In the genomic region with DNA sequence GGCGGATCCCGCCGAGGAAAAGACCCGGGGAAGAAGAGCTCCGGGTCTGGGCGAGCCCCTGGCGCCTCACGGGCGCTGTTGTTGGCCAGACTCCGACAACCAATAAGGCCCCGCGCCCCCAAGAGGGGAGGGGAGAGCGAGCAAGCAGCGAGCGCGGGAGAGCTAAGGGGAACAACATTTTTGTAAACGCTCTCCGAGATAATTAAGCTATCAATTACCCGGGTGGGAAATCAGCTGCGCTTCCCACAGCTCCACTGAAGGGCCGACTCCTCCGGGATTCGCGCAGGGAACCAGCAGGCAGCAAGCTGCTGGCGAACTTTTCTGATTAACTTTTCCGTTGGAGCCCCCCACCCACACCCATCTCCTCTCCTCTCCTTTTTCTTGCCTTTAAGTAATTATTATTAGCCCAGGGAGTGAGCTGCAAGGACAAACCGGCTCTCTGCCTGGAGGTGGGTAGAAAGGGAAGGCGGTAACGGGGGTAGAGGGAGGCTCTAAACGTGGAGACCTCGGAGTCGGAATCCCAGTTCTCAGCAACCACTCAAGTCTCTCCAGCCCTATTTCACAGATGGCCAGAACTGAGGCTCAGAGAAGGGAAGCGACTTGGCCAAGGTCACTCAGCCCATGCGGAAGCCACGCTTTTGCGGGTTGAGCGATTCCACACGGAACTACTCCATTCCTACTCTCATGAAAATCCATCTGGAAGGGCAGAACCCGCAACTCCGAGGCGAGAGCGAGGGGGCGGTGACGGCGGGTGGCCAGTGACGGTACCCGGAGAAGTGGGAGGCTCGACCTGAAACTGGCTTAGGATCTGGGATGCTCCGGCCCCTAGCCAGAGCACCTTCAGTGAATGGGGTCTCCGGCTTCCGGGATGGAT, we compare ENCODE assay signal across 1 cellular context.
TF ChIP-seq lines count a peak whose summit lies in the region.

No MANE protein-coding gene starts in this region.

TF ChIP-seq in HEK293T, 16 proteins besides CTCF, POLR2A, EP300 and RAD21 (continued from another document):
- TF ChIP-seq, protein P1, sequence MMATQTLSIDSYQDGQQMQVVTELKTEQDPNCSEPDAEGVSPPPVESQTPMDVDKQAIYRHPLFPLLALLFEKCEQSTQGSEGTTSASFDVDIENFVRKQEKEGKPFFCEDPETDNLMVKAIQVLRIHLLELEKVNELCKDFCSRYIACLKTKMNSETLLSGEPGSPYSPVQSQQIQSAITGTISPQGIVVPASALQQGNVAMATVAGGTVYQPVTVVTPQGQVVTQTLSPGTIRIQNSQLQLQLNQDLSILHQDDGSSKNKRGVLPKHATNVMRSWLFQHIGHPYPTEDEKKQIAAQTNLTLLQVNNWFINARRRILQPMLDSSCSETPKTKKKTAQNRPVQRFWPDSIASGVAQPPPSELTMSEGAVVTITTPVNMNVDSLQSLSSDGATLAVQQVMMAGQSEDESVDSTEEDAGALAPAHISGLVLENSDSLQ (IDR thresholded peaks at IDR 0.05) = no peak
TF ChIP-seq in HEK293T: peak in this region for 0.
